In genomic region chr3:159787191-159787590, GRCh38 we compare ENCODE assay signal across 9 cellular contexts. TPM values are rescaled to one million over a fixed set of nuclear protein-coding genes. Genes with fewer than 3 reads are reported as not detected.
DNase-seq lines count a peak whose midpoint lies in the region; ATAC-seq and TF ChIP-seq lines count a peak whose summit lies in the region.
"Had no signal": no experiment of that assay in that cellular context is flagged by ENCODE, and none has a peak within 500 bp of the region (broad histone marks: within the 10 kb centered on the region; RNA-seq: fewer than 3 reads in every experiment).

No MANE protein-coding gene starts in this region.

- no peak overlapping the region for H3K9ac ChIP-seq in adipocyte (ENCODE audit: low read length)

- H3K4me2 ChIP-seq in hepatocyte: peak overlapping the region; percentile 42

- H3K27ac Mint-ChIP-seq in activated T-cell treated with anti-CD3 and anti-CD28 coated beads, Interleukin-2, amount 50 U/mL, for 72 hours: no peak overlapping the region

- no peak for TF ChIP-seq CTCF in hepatocyte (IDR thresholded peaks at IDR 0.05; ENCODE audit: poor library complexity)
- no peak for TF ChIP-seq CTCF in thoracic aorta (IDR thresholded peaks at IDR 0.05)
- no peak for TF ChIP-seq CTCF in GM10248 (IDR thresholded peaks at IDR 0.05; ENCODE audit: control extremely low read depth, extremely low read depth, low read depth, missing control alignments)

- no peaks in the 10 kb centered on the region for H3K9me2 ChIP-seq in hepatocyte (replicated peaks; ENCODE audit: insufficient read depth)

- H3K27me3 Mint-ChIP-seq in activated T-cell treated with anti-CD3 and anti-CD28 coated beads, Interleukin-2, amount 50 U/mL, for 72 hours (ENCODE audit: low read depth): peaks cover 14% of the 10 kb centered on the region

- WGBS in hepatocyte (ENCODE audit: low lambda C conversion rate, missing lambda C conversion rate): 34% methylated on average over 4 of the region's 4 CpGs

- H3K9me3 ChIP-seq in adipocyte (ENCODE audit: control insufficient read depth, low read length) (no peaks in the 10 kb centered on the region), hepatocyte (ENCODE audit: low read depth) (no peaks in the 10 kb centered on the region), thoracic aorta (no peaks in the 10 kb centered on the region)
- H3K9me3 ChIP-seq: vagina had no signal

- H3K36me3 Mint-ChIP-seq in activated T-cell treated with anti-CD3 and anti-CD28 coated beads, Interleukin-2, amount 50 U/mL, for 72 hours (ENCODE audit: insufficient read depth in 2 of 2): no peaks in the 10 kb centered on the region

- DNase-seq in HT-29 (ENCODE audit: low spot score) (peak; percentile 80), adipocyte (ENCODE audit: low read depth) (peak; percentile 81), hepatocyte (ENCODE audit: low spot score) (peak; percentile 73), thoracic aorta (ENCODE audit: low spot score) (no peak), GM10248 (ENCODE audit: extremely low spot score) (no peak)
- DNase-seq in stimulated activated CD4-positive, alpha-beta T cell treated with anti-CD3 and anti-CD28 coated beads, Interleukin-1b, Interleukin-23, amount 100 ng/mL, for 48 hours: no peak
- DNase-seq in activated T-cell treated with anti-CD3 and anti-CD28 coated beads, Interleukin-2, amount 50 U/mL, for 72 hours: no peak
- DNase-seq: T1000 had no signal

- CTCF ChIA-PET in GM10248 (lab: Yijun Ruan, JAX): interaction anchor here (1.2 to 1.4 kb wide), 2 partner anchors 17 to 20 kb away, joined by 3 to 4 read pairs; no protein-coding TSS in a partner anchor

- H3K27me3 ChIP-seq in adipocyte (replicated peaks; ENCODE audit: control insufficient read depth, insufficient read depth, low read length) (no peaks in the 10 kb centered on the region), hepatocyte (no peaks in the 10 kb centered on the region), thoracic aorta (replicated peaks; ENCODE audit: insufficient read depth) (no peaks in the 10 kb centered on the region)
- H3K27me3 ChIP-seq: vagina had no signal

- H3K4me1 ChIP-seq in adipocyte (ENCODE audit: control insufficient read depth, insufficient read depth, low read length) (peaks cover 38% of the 10 kb centered on the region), hepatocyte (ENCODE audit: insufficient read depth) (peaks cover 69% of the 10 kb centered on the region), thoracic aorta (ENCODE audit: control insufficient read depth in 1 of 2, low read depth in 2 of 2) (peaks cover 45 to 98% of the 10 kb centered on the region in 2 donors)

- H3K4me3 ChIP-seq in adipocyte (ENCODE audit: low read length) (peak overlapping the region; percentile 18), hepatocyte (no peak overlapping the region), thoracic aorta (no peak overlapping the region)
- H3K4me3 ChIP-seq: vagina had no signal

- H3K9me3 Mint-ChIP-seq in activated T-cell treated with anti-CD3 and anti-CD28 coated beads, Interleukin-2, amount 50 U/mL, for 72 hours: no peaks in the 10 kb centered on the region

- H3K4me1 Mint-ChIP-seq in activated T-cell treated with anti-CD3 and anti-CD28 coated beads, Interleukin-2, amount 50 U/mL, for 72 hours (ENCODE audit: low read depth): no peaks in the 10 kb centered on the region

- no peaks in the 10 kb centered on the region for H4K20me1 ChIP-seq in hepatocyte (ENCODE audit: insufficient read depth, poor library complexity, severe bottlenecking)

- ATAC-seq in thoracic aorta (ENCODE audit: insufficient number of reproducible peaks, low FRiP score, low read depth): no peak
- no peak for ATAC-seq in activated T-cell treated with anti-CD3 and anti-CD28 coated beads, Interleukin-2, amount 50 U/mL, for 72 hours (replicated peaks in 1 of 2)

- H3K79me2 ChIP-seq in hepatocyte: no peaks in the 10 kb centered on the region

- H2AFZ ChIP-seq in hepatocyte: no peak overlapping the region

- no peaks in the 10 kb centered on the region for H3K36me3 ChIP-seq in adipocyte (ENCODE audit: control insufficient read depth, insufficient read depth, low read length, severe bottlenecking)
- H3K36me3 ChIP-seq in hepatocyte (replicated peaks; ENCODE audit: insufficient read depth, low read depth): no peaks in the 10 kb centered on the region
- no peaks in the 10 kb centered on the region for H3K36me3 ChIP-seq in thoracic aorta
- H3K36me3 ChIP-seq: vagina had no signal

- H3K27ac ChIP-seq in hepatocyte (peak overlapping the region; percentile 83), thoracic aorta (peak overlapping the region; percentile 37 to 71)
- H3K27ac ChIP-seq: vagina had no signal

- no peak overlapping the region for H3K4me3 Mint-ChIP-seq in activated T-cell treated with anti-CD3 and anti-CD28 coated beads, Interleukin-2, amount 50 U/mL, for 72 hours

- POLR2A ChIA-PET in GM10248 (lab: Yijun Ruan, JAX): no interaction called here

RNA-seq across cellular contexts. Expression of gene SCHIP1, which starts 52.5 kb away (rescaled TPM):
- not detected in 2 replicates for total RNA-seq in HT-29 (2014; rRNA removed; shearing (Covaris generic))
- total RNA-seq in hepatocyte: 3.8 and 12.6 TPM in 2 replicates
- 4.3 and 5.2 TPM in 2 replicates for polyA plus RNA-seq in hepatocyte
- 10 to 100 TPM; 13.4 to 15.1 TPM for total RNA-seq in thoracic aorta
- not detected for total RNA-seq in activated T-cell treated with anti-CD3 and anti-CD28 coated beads, Interleukin-2, amount 50 U/mL, for 72 hours

Comparison
In these comparisons a context has a peak if more than half of its experiments do, and no peak if none do; other contexts are left out.
1. DNase-seq: peak in HT-29 (single experiment), adipocyte (single experiment) and hepatocyte (single experiment); none in thoracic aorta (single experiment), stimulated activated CD4-positive, alpha-beta T cell treated with anti-CD3 and anti-CD28 coated beads, Interleukin-1b, Interleukin-23, amount 100 ng/mL, for 48 hours (single experiment), activated T-cell treated with anti-CD3 and anti-CD28 coated beads, Interleukin-2, amount 50 U/mL, for 72 hours (0 of 2) and GM10248 (single experiment).